28 cellular contexts compared by ENCODE assay signal in the genomic region with DNA sequence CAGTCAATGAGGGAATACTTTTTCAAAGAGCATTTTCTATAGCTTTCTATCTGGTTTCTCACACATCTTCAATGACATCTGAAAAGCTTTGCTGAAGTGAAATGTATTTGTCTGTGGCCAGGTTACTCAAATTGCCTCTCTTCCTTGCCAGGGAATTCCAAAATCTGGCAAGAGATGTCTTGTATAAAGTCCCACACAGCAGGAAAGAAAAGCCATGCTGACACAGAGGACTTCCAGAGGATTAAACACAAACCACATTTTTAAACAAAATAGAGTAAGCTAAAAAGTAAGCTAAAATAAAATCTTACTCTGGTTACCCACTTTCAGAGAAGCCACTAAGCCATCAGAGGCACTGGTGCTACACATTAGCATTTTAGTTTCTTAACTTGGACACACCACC.
DNase-seq lines count a peak whose midpoint lies in the region; ATAC-seq, FAIRE-seq and TF ChIP-seq lines count a peak whose summit lies in the region.
"Had no signal": no experiment of that assay in that cellular context is flagged by ENCODE, and none has a peak within 500 bp of the region (broad histone marks: within the 10 kb centered on the region; RNA-seq: fewer than 3 reads in every experiment).

No MANE protein-coding gene starts in this region.

- ATAC-seq in A549 (no peak), HCT116 (no peak), body of pancreas (no peak), HG02973 (IDR thresholded peaks at IDR 0.05; ENCODE audit: unreplicated experiment) (no peak)
- ATAC-seq: mucosa of descending colon, Panc1 had no signal

- H3K79me2 ChIP-seq in HCT116 (ENCODE audit: insufficient read depth, low read length): no peaks in the 10 kb centered on the region

- no peak for TF ChIP-seq CTCF in A549 (IDR thresholded peaks at IDR 0.05)
- no peak for TF ChIP-seq CTCF in HCT116 (IDR thresholded peaks at IDR 0.05 in 2 of 3, conservative IDR thresholded peaks at IDR 0.05 in 1 of 3; ENCODE audit: borderline replicate concordance in 1 of 3, insufficient read depth in 1 of 3, low read depth in 2 of 3, low read length in 2 of 3)
- TF ChIP-seq CTCF in body of pancreas (IDR thresholded peaks at IDR 0.05): no peak

- H3K36me3 ChIP-seq in HCT116 (ENCODE audit: control insufficient read depth in 1 of 2, insufficient read depth in 2 of 2, low read length in 2 of 2): no peaks in the 10 kb centered on the region
- no peaks in the 10 kb centered on the region for H3K36me3 ChIP-seq in adipocyte (ENCODE audit: control insufficient read depth, insufficient read depth, low read length, severe bottlenecking)
- H3K36me3 ChIP-seq in body of pancreas (replicated peaks in 1 of 2; ENCODE audit: insufficient read depth in 1 of 2, low read depth in 2 of 2): no peaks in the 10 kb centered on the region
- H3K36me3 ChIP-seq: BE2C, ovary had no signal

- H3K9me2 ChIP-seq in HCT116 (ENCODE audit: insufficient read depth): no peaks in the 10 kb centered on the region

- no peak overlapping the region for H3K4me3 ChIP-seq in A549
- H3K4me3 ChIP-seq in HCT116 (replicated peaks in 1 of 2; ENCODE audit: low read depth in 1 of 2, low read length in 2 of 2): peak overlapping the region in 1 of 2 experiments; percentile 38; a peak in 3 of 4 replicates
- H3K4me3 ChIP-seq in adipocyte (ENCODE audit: low read length): no peak overlapping the region
- no peak overlapping the region for H3K4me3 ChIP-seq in body of pancreas
- H3K4me3 ChIP-seq: mucosa of descending colon, ovary had no signal

- no peaks in the 10 kb centered on the region for H3K9me3 ChIP-seq in A549
- no peaks in the 10 kb centered on the region for H3K9me3 ChIP-seq in HCT116 (ENCODE audit: control insufficient read depth in 1 of 2, insufficient read depth in 1 of 2, low read depth in 1 of 2, low read length in 2 of 2)
- no peaks in the 10 kb centered on the region for H3K9me3 ChIP-seq in adipocyte (ENCODE audit: control insufficient read depth, low read length)
- no peaks in the 10 kb centered on the region for H3K9me3 ChIP-seq in body of pancreas
- H3K9me3 ChIP-seq: BE2C, mucosa of descending colon, ovary had no signal

- CTCF ChIA-PET in A549 (lab: Yijun Ruan, JAX): interaction anchor here (1.3 kb wide), 1 partner anchor 39 kb away, joined by 3 read pairs; no protein-coding TSS in a partner anchor
- CTCF ChIA-PET in HCT116 (lab: Charles Lee): interaction anchor here (0.9 kb wide), 1 partner anchor 70 kb away, joined by 3 read pairs; no protein-coding TSS in a partner anchor

- H3K9ac ChIP-seq in HCT116 (ENCODE audit: low read length): peak overlapping the region; percentile 64
- H3K9ac ChIP-seq in adipocyte (ENCODE audit: low read length): no peak overlapping the region

- BruUV-seq in HCT116 (replicated peaks; lab: Mats Ljungman, UMichigan): TSS peak; percentile 71

- no peak overlapping the region for H2AFZ ChIP-seq in HCT116 (ENCODE audit: low read depth, low read length, poor library complexity, severe bottlenecking)

- DNase-seq in A549 (ENCODE audit: low read depth in 1 of 2, low spot score in 1 of 2) (no peak), HCT116 (ENCODE audit: low read depth, low spot score) (no peak), adipocyte (ENCODE audit: low read depth) (peak; percentile 30), fibroblast of gingiva (ENCODE audit: low read depth) (peak; percentile 21), cerebellar nuclear complex (lab: John Stamatoyannopoulos, UW) (no peak), body of pancreas (no peak), GDM1 (lab: John Stamatoyannopoulos, UW) (no peak)
- DNase-seq: activated B cell treated with CpG ODN at 0.5 μM for 24 hours; activated CD4-positive, alpha-beta T cell treated with anti-CD3 and anti-CD28 coated beads, Interleukin-2, amount 50 U/mL, for 1 hour; activated naive CD4-positive, alpha-beta T cell treated with Interleukin-2 at 50 U/mL for 16 hours; BE2C; CD8-positive, alpha-beta memory T cell; dermis blood vessel endothelial cell; head of caudate nucleus; KG1; mucosa of descending colon; NCI-H1436 treated with DMSO at 0.1 percent for 48 hours; NCI-H2171; NCI-H524 treated with DMSO at 0.1 percent for 48 hours; ovary; retina; SIG-M5; stimulated activated CD4-positive, alpha-beta T cell treated with anti-CD3 and anti-CD28 coated beads, Interleukin-2, amount 100 ng/mL, for 48 hours; T1000 had no signal

- TF ChIP-seq RAD21 in A549 (conservative IDR thresholded peaks at IDR 0.05 in 1 of 2, IDR thresholded peaks at IDR 0.05 in 1 of 2) (no peak), HCT116 (IDR thresholded peaks at IDR 0.05; ENCODE audit: low read depth) (no peak)

- no peak for FAIRE-seq in A549 (lab: Jason Lieb, UNC)
- FAIRE-seq: endometrium, GM18507 had no signal

- RAD21 ChIA-PET in HCT116 (lab: Charles Lee; ENCODE audit: low non-redundant PET in 1 of 2, low total read pairs in 2 of 2, uncharacterized antibody in 2 of 2, unreplicated experiment in 2 of 2): no interaction called here

- TF ChIP-seq POLR2A in A549 (IDR thresholded peaks at IDR 0.05; ENCODE audit: low read length) (no peak), HCT116 (IDR thresholded peaks at IDR 0.05; ENCODE audit: borderline replicate concordance, extremely low read depth, insufficient read depth, insufficient read length) (no peak), body of pancreas (IDR thresholded peaks at IDR 0.05) (no peak)

- no peak for TF ChIP-seq EP300 in A549 (IDR thresholded peaks at IDR 0.05)

- intact Hi-C loops in HCT116 (cut with micrococcal nuclease) (loop anchor here (2.0 to 5.0 kb wide), 2 partner anchors 20 to 72 kb away; no protein-coding TSS in a partner anchor), body of pancreas (cut with DNase I) (no loop called here)

- peaks cover 39% of the 10 kb centered on the region for H3K4me1 ChIP-seq in A549
- peaks cover 14 to 73% of the 10 kb centered on the region in 2 experiments for H3K4me1 ChIP-seq in HCT116 (ENCODE audit: control insufficient read depth in 1 of 2, insufficient read depth in 2 of 2, low read length in 2 of 2)
- peaks cover 9% of the 10 kb centered on the region for H3K4me1 ChIP-seq in adipocyte (ENCODE audit: control insufficient read depth, insufficient read depth, low read length)
- no peaks in the 10 kb centered on the region for H3K4me1 ChIP-seq in body of pancreas

- no peaks in the 10 kb centered on the region for H3K27me3 ChIP-seq in HCT116 (ENCODE audit: insufficient read depth, low read length)
- H3K27me3 ChIP-seq in adipocyte (replicated peaks; ENCODE audit: control insufficient read depth, insufficient read depth, low read length): no peaks in the 10 kb centered on the region
- H3K27me3 ChIP-seq in body of pancreas: no peaks in the 10 kb centered on the region
- H3K27me3 ChIP-seq: BE2C, ovary had no signal

- H3K27ac ChIP-seq in A549 (peak overlapping the region; percentile 47 to 70; a peak in 4 of 6 replicates), HCT116 (ENCODE audit: low read depth, low read length) (no peak overlapping the region), body of pancreas (no peak overlapping the region)
- H3K27ac ChIP-seq: ovary had no signal

- peak overlapping the region; percentile 49; the same call in 1 of the 3 replicates for H3K4me2 ChIP-seq in A549
- H3K4me2 ChIP-seq in HCT116 (ENCODE audit: low read length): peak overlapping the region; percentile 72

- no peaks in the 10 kb centered on the region for H4K20me1 ChIP-seq in HCT116 (ENCODE audit: insufficient read depth)

- POLR2A ChIA-PET in A549 (lab: Yijun Ruan, JAX) (interaction anchor here (0.6 kb wide), 1 partner anchor 697 kb away, joined by 3 read pairs; no protein-coding TSS in a partner anchor), HCT116 (lab: Charles Lee) (interaction anchor here (1.2 to 1.7 kb wide), 2 partner anchors 20 to 81 kb away, joined by 3 to 7 read pairs; no protein-coding TSS in a partner anchor)

TF ChIP-seq in A549, 52 proteins besides CTCF, POLR2A, EP300 and RAD21 (continues in another document):
- TF ChIP-seq JUNB (IDR thresholded peaks at IDR 0.05) (no peak), POLR2AphosphoS2 (conservative IDR thresholded peaks at IDR 0.05; ENCODE audit: low read length) (no peak), MAFK (IDR thresholded peaks at IDR 0.05; ENCODE audit: partially characterized antibody) (no peak), SREBF2 (IDR thresholded peaks at IDR 0.05) (no peak), MYC (IDR thresholded peaks at IDR 0.05; ENCODE audit: borderline replicate concordance, low read length) (no peak), NPAS2 (CRISPR knock-in tag; IDR thresholded peaks at IDR 0.05; ENCODE audit: borderline replicate concordance) (no peak), RNF2 (IDR thresholded peaks at IDR 0.05; ENCODE audit: borderline replicate concordance, low read depth) (no peak), RCOR1 (IDR thresholded peaks at IDR 0.05; ENCODE audit: low read depth, low read length) (no peak)

TF ChIP-seq in HCT116, 20 proteins besides CTCF, POLR2A, EP300 and RAD21 (continues in another document):
- TF ChIP-seq EZH2phosphoT487 (IDR thresholded peaks at IDR 0.05; ENCODE audit: borderline replicate concordance) (no peak), FOSL1 (IDR thresholded peaks at IDR 0.05; ENCODE audit: low read depth) (no peak), ZFX (IDR thresholded peaks at IDR 0.05) (no peak), JUND (IDR thresholded peaks at IDR 0.05) (no peak), YY1 (IDR thresholded peaks at IDR 0.05; ENCODE audit: extremely low read depth, insufficient replicate concordance, low read depth, low read length) (no peak), SIN3A (IDR thresholded peaks at IDR 0.05; ENCODE audit: low read depth) (no peak), TCF7L2 (IDR thresholded peaks at IDR 0.05; ENCODE audit: borderline replicate concordance, extremely low read depth, insufficient read depth, insufficient read length) (no peak), SRF (IDR thresholded peaks at IDR 0.05; ENCODE audit: low read depth) (no peak), ELF1 (IDR thresholded peaks at IDR 0.05; ENCODE audit: borderline replicate concordance, low read depth) (no peak), EZH2 (IDR thresholded peaks at IDR 0.05) (no peak), SP1 (IDR thresholded peaks at IDR 0.05; ENCODE audit: low read depth) (no peak)
- TF ChIP-seq, protein P1, sequence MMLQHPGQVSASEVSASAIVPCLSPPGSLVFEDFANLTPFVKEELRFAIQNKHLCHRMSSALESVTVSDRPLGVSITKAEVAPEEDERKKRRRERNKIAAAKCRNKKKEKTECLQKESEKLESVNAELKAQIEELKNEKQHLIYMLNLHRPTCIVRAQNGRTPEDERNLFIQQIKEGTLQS (IDR thresholded peaks at IDR 0.05): no peak

Comparison
In these comparisons a context has a peak if more than half of its experiments do, and no peak if none do; other contexts are left out.
1. DNase-seq: peak in adipocyte (single experiment) and fibroblast of gingiva (single experiment); none in A549 (0 of 2), HCT116 (single experiment), cerebellar nuclear complex (0 of 2), body of pancreas (0 of 4) and GDM1 (single experiment).
2. H3K27ac ChIP-seq: peak in A549 (2 of 2); none in HCT116 (single experiment) and body of pancreas (0 of 4).